1 cellular context compared by ENCODE assay signal in the genomic region with DNA sequence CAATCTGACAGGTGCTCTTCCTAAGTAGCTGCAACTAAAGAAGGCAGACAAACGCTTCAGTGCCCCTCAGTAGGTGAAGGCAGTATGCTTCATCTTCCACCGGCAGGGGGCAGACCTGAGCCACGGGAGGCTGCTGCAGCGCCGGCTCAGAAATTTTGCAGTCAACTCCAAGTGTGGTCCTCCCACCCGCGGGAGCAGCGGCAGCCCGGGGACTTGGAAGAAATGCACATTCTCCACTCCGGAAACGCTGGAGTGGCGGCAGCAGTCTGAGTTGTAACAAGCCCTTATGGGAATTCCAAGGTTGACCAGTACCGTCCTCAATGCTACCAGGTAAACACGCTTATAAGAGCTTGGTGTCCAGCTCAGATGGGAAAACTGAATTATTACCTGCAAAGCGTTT.
TF ChIP-seq lines count a peak whose summit lies in the region.

No MANE protein-coding gene starts in this region.

TF ChIP-seq in A549, 52 proteins besides CTCF, POLR2A, EP300 and RAD21 (continued from another document):
- TF ChIP-seq MAX (IDR thresholded peaks at IDR 0.05) (0 out of 2 replicates have a peak, but pooled peaks have one; percentile 45), PBX3 (IDR thresholded peaks at IDR 0.05) (no peak), RARB (CRISPR knock-in tag; IDR thresholded peaks at IDR 0.05) (no peak), ATOH8 (CRISPR knock-in tag; IDR thresholded peaks at IDR 0.05; ENCODE audit: low read depth) (no peak)
